ENCODE assay signal across 15 cellular contexts in genomic region chr10:126844406-126844805, GRCh38.
DNase-seq lines count a peak whose midpoint lies in the region; TF ChIP-seq lines count a peak whose summit lies in the region.
"Had no signal": no experiment of that assay in that cellular context is flagged by ENCODE, and none has a peak within 500 bp of the region (broad histone marks: within the 10 kb centered on the region; RNA-seq: fewer than 3 reads in every experiment).

No MANE protein-coding gene starts in this region.

- no peaks in the 10 kb centered on the region for H4K20me1 ChIP-seq in OCI-LY7 (ENCODE audit: insufficient read depth, low read length)

- H3K36me3 ChIP-seq in OCI-LY7 (ENCODE audit: insufficient read depth, low read length) = no peaks in the 10 kb centered on the region
- H3K36me3 ChIP-seq in effector memory CD4-positive, alpha-beta T cell (ENCODE audit: control insufficient read depth, insufficient read depth, low read length) = no peaks in the 10 kb centered on the region
- H3K36me3 ChIP-seq: gastroesophageal sphincter, HAP-1 had no signal

- intact Hi-C loops in OCI-LY7 (cut with micrococcal nuclease; ENCODE audit: unreplicated experiment) = no loop called here

- TF ChIP-seq CTCF in astrocyte of the spinal cord (IDR thresholded peaks at IDR 0.05; ENCODE audit: low read depth, low read length) = no peak
- TF ChIP-seq CTCF in OCI-LY7 (conservative IDR thresholded peaks at IDR 0.05; ENCODE audit: low read length) = no peak

- no peak overlapping the region for H2AFZ ChIP-seq in OCI-LY7 (ENCODE audit: low read length)

- no peak overlapping the region for H3K4me2 ChIP-seq in OCI-LY7 (ENCODE audit: low read length)

- CTCF ChIA-PET in OCI-LY7 (lab: Charles Lee; ENCODE audit: unreplicated experiment) = no interaction called here

- no peaks in the 10 kb centered on the region for H3K9me2 ChIP-seq in OCI-LY7 (ENCODE audit: insufficient read depth, low read length)

- H3K9me3 ChIP-seq in OCI-LY7 (ENCODE audit: low read length) = no peaks in the 10 kb centered on the region
- H3K9me3 ChIP-seq in effector memory CD4-positive, alpha-beta T cell (ENCODE audit: control insufficient read depth, low read length) = no peaks in the 10 kb centered on the region
- H3K9me3 ChIP-seq: gastroesophageal sphincter, HAP-1 had no signal

- POLR2A ChIA-PET in OCI-LY7 (lab: Charles Lee) = no interaction called here

- H3K4me3 ChIP-seq in astrocyte of the spinal cord (ENCODE audit: low read depth, low read length) = no peak overlapping the region
- no peak overlapping the region for H3K4me3 ChIP-seq in OCI-LY7 (ENCODE audit: low read depth, low read length, poor library complexity, severe bottlenecking)
- H3K4me3 ChIP-seq in effector memory CD4-positive, alpha-beta T cell (ENCODE audit: insufficient read depth, low read depth, low read length, poor library complexity, severe bottlenecking) = no peak overlapping the region
- H3K4me3 ChIP-seq: gastroesophageal sphincter, HAP-1 had no signal

- no peaks in the 10 kb centered on the region for H3K27me3 ChIP-seq in effector memory CD4-positive, alpha-beta T cell (replicated peaks; ENCODE audit: control insufficient read depth, insufficient read depth, low read length, poor library complexity, severe bottlenecking)
- H3K27me3 ChIP-seq: gastroesophageal sphincter had no signal

- in situ Hi-C loops in astrocyte of the spinal cord (cut with HindIII; ENCODE audit: low sequenced_read_pairs) = no loop called here

- no peak overlapping the region for H3K27ac ChIP-seq in OCI-LY7 (ENCODE audit: low read depth, low read length, poor library complexity, severe bottlenecking)
- no peak overlapping the region for H3K27ac ChIP-seq in effector memory CD4-positive, alpha-beta T cell (ENCODE audit: insufficient read depth, low read length, poor library complexity, severe bottlenecking)
- H3K27ac ChIP-seq: gastroesophageal sphincter had no signal

- no peaks in the 10 kb centered on the region for H3K4me1 ChIP-seq in OCI-LY7 (ENCODE audit: insufficient read depth, low read length, poor library complexity, severe bottlenecking)
- H3K4me1 ChIP-seq in effector memory CD4-positive, alpha-beta T cell (ENCODE audit: control insufficient read depth, insufficient read depth, low read length, poor library complexity, severe bottlenecking) = no peaks in the 10 kb centered on the region
- H3K4me1 ChIP-seq: gastroesophageal sphincter, HAP-1 had no signal

- DNase-seq in HK-2 (ENCODE audit: unreplicated experiment) (peak; percentile 21), astrocyte of the spinal cord (ENCODE audit: low read depth, low spot score) (peak; percentile 20), iris pigment epithelial cell (ENCODE audit: low read depth) (peak; percentile 6), OCI-LY7 (ENCODE audit: low spot score) (no peak), NCI-H226 (no peak)
- DNase-seq in effector memory CD4-positive, alpha-beta T cell = no peak
- DNase-seq in effector CD4-positive, alpha-beta T cell = no peak
- DNase-seq: activated CD4-positive, alpha-beta T cell treated with anti-CD3 and anti-CD28 coated beads, Interleukin-2, amount 50 U/mL, for 1 hour; DMS153; naive thymus-derived CD8-positive, alpha-beta T cell; NCI-H1694 treated with DMSO at 0.1 percent for 48 hours; stimulated activated CD4-positive, alpha-beta T cell treated with anti-CD3 and anti-CD28 coated beads, Interleukin-4, amount 100 ng/mL, for 1 hour; SW 1271 had no signal

- BruUV-seq in OCI-LY7 (replicated peaks; lab: Mats Ljungman, UMichigan) = no TSS peak

- H3K79me2 ChIP-seq in OCI-LY7 (ENCODE audit: insufficient read depth, low read depth, low read length) = no peaks in the 10 kb centered on the region

Comparison
In these comparisons a context has a peak if more than half of its experiments do, and no peak if none do; other contexts are left out.
1. DNase-seq: peak in HK-2 (single experiment), astrocyte of the spinal cord (single experiment) and iris pigment epithelial cell (single experiment); none in OCI-LY7 (single experiment), NCI-H226 (single experiment), effector memory CD4-positive, alpha-beta T cell (0 of 3) and effector CD4-positive, alpha-beta T cell (single experiment).